17 cellular contexts compared by ENCODE assay signal in genomic region chrX:24100713-24101112, GRCh38. TPM values are rescaled to one million over a fixed set of nuclear protein-coding genes. Genes with fewer than 3 reads are reported as not detected.
DNase-seq lines count a peak whose midpoint lies in the region; ATAC-seq lines count a peak whose summit lies in the region.
"Had no signal": no experiment of that assay in that cellular context is flagged by ENCODE, and none has a peak within 500 bp of the region (broad histone marks: within the 10 kb centered on the region; RNA-seq: fewer than 3 reads in every experiment).

No MANE protein-coding gene starts in this region.

- H3K9me3 Mint-ChIP-seq in activated CD4-positive, alpha-beta T cell treated with anti-CD3 and anti-CD28 coated beads, Interleukin-2, amount 10 ng/mL, durations not matched to agents 24 days and 14 days = no peaks in the 10 kb centered on the region
- H3K9me3 Mint-ChIP-seq: CD4-positive, alpha-beta T cell; natural killer cell had no signal

- H3K27me3 Mint-ChIP-seq in activated CD4-positive, alpha-beta T cell treated with anti-CD3 and anti-CD28 coated beads, Interleukin-2, amount 10 ng/mL, durations not matched to agents 24 days and 14 days = no peaks in the 10 kb centered on the region
- H3K27me3 Mint-ChIP-seq: activated naive CD8-positive, alpha-beta T cell; CD4-positive, alpha-beta T cell had no signal

- no peak overlapping the region for H3K4me3 ChIP-seq in skeletal muscle cell (ENCODE audit: low read depth, low read length)
- no peak overlapping the region for H3K4me3 ChIP-seq in MG63
- H3K4me3 ChIP-seq: A549, esophagus muscularis mucosa, transverse colon had no signal

- no peak overlapping the region for H3K27ac Mint-ChIP-seq in activated CD4-positive, alpha-beta T cell treated with anti-CD3 and anti-CD28 coated beads, Interleukin-2, amount 10 ng/mL, durations not matched to agents 24 days and 14 days
- H3K27ac Mint-ChIP-seq: activated naive CD8-positive, alpha-beta T cell; CD4-positive, alpha-beta T cell; natural killer cell had no signal

- no peaks in the 10 kb centered on the region for H3K9me3 ChIP-seq in MG63
- H3K9me3 ChIP-seq: A549, esophagus muscularis mucosa, transverse colon had no signal

- intact Hi-C loops in activated CD4-positive, alpha-beta T cell treated with anti-CD3 and anti-CD28 coated beads, Interleukin-2, amount 10 ng/mL, durations not matched to agents 24 days and 14 days (cut with micrococcal nuclease) = no loop called here

- DNase-seq in activated CD4-positive, alpha-beta T cell treated with anti-CD3 and anti-CD28 coated beads, Interleukin-2, amount 10 ng/mL, durations not matched to agents 24 days and 14 days = peak; percentile 52
- DNase-seq in activated CD4-positive, alpha-beta T cell treated with anti-CD3 and anti-CD28 coated beads for 48 hours = no peak
- peak; percentile 2 for DNase-seq in SK-MEL-5 (ENCODE audit: low read depth, low spot score)
- DNase-seq in dermis blood vessel endothelial cell = peak; percentile 4
- DNase-seq in skeletal muscle cell (ENCODE audit: low read depth) = peak; percentile 47
- DNase-seq in MG63 = no peak
- DNase-seq: CD4-positive, alpha-beta T cell; natural killer cell; NCI-H1092; SHP77 treated with DMSO at 0.1 percent for 48 hours; stimulated activated CD4-positive, alpha-beta T cell treated with anti-CD3 and anti-CD28 coated beads, Interleukin-2, amount 100 ng/mL, for 48 hours; transverse colon had no signal

- no peak overlapping the region for H3K4me3 Mint-ChIP-seq in activated CD4-positive, alpha-beta T cell treated with anti-CD3 and anti-CD28 coated beads, Interleukin-2, amount 10 ng/mL, durations not matched to agents 24 days and 14 days
- H3K4me3 Mint-ChIP-seq: activated naive CD8-positive, alpha-beta T cell; CD4-positive, alpha-beta T cell; natural killer cell had no signal

- no peaks in the 10 kb centered on the region for H3K36me3 ChIP-seq in MG63
- H3K36me3 ChIP-seq: esophagus muscularis mucosa, transverse colon had no signal

- in situ Hi-C loops in SK-MEL-5 (cut with HindIII; ENCODE audit: low pct_unique_long_range_greater_than_20kb, low sequenced_read_pairs) = no loop called here

- no peak for ATAC-seq in HG02870 (IDR thresholded peaks at IDR 0.05; ENCODE audit: unreplicated experiment)
- ATAC-seq in HG02588 (IDR thresholded peaks at IDR 0.05; ENCODE audit: unreplicated experiment) = no peak

- H3K4me1 Mint-ChIP-seq in activated CD4-positive, alpha-beta T cell treated with anti-CD3 and anti-CD28 coated beads, Interleukin-2, amount 10 ng/mL, durations not matched to agents 24 days and 14 days = peaks cover 10% of the 10 kb centered on the region
- H3K4me1 Mint-ChIP-seq: natural killer cell had no signal

- no peaks in the 10 kb centered on the region for H3K27me3 ChIP-seq in MG63
- H3K27me3 ChIP-seq: esophagus muscularis mucosa, transverse colon had no signal

- peaks cover 3% of the 10 kb centered on the region for H3K36me3 Mint-ChIP-seq in activated CD4-positive, alpha-beta T cell treated with anti-CD3 and anti-CD28 coated beads, Interleukin-2, amount 10 ng/mL, durations not matched to agents 24 days and 14 days (ENCODE audit: low read depth)
- H3K36me3 Mint-ChIP-seq: activated naive CD8-positive, alpha-beta T cell; natural killer cell had no signal

RNA-seq across cellular contexts. Expression of gene EIF2S3, which starts 46.0 kb away (rescaled TPM):
- total RNA-seq in activated CD4-positive, alpha-beta T cell treated with anti-CD3 and anti-CD28 coated beads, Interleukin-2, amount 10 ng/mL, durations not matched to agents 24 days and 14 days = 207 and 214 TPM in 2 replicates
- total RNA-seq in SK-MEL-5 (2014; rRNA removed; shearing (Covaris generic)) = 400 and 410 TPM in 2 replicates
- 212 and 270 TPM in 2 replicates for polyA plus RNA-seq in SK-MEL-5 (2015; cell fraction: cytosol; rRNA removed)
- 447 and 451 TPM in 2 replicates for polyA plus RNA-seq in SK-MEL-5 (2015; cell fraction: nucleus; rRNA removed)
- total RNA-seq in dermis blood vessel endothelial cell = 222 and 303 TPM in 2 replicates
- 239 and 291 TPM in 2 replicates for total RNA-seq in MG63 (2014; rRNA removed; shearing (Covaris generic); ENCODE audit: low replicate concordance)

RNA-seq across cellular contexts. Expression of gene ZFX, which starts 48.8 kb away (rescaled TPM):
- 38.8 and 49.9 TPM in 2 replicates for total RNA-seq in activated CD4-positive, alpha-beta T cell treated with anti-CD3 and anti-CD28 coated beads, Interleukin-2, amount 10 ng/mL, durations not matched to agents 24 days and 14 days
- total RNA-seq in SK-MEL-5 (2014; rRNA removed; shearing (Covaris generic)) = 21.8 and 24.8 TPM in 2 replicates
- 11.4 and 16.6 TPM in 2 replicates for polyA plus RNA-seq in SK-MEL-5 (2015; cell fraction: cytosol; rRNA removed)
- polyA plus RNA-seq in SK-MEL-5 (2015; cell fraction: nucleus; rRNA removed) = 16.8 and 22.5 TPM in 2 replicates
- 56.0 and 91.2 TPM in 2 replicates for total RNA-seq in dermis blood vessel endothelial cell
- total RNA-seq in MG63 (2014; rRNA removed; shearing (Covaris generic); ENCODE audit: low replicate concordance) = 5.9 and 9.5 TPM in 2 replicates

Comparison
In these comparisons a context has a peak if more than half of its experiments do, and no peak if none do; other contexts are left out.
1. DNase-seq: peak in activated CD4-positive, alpha-beta T cell treated with anti-CD3 and anti-CD28 coated beads, Interleukin-2, amount 10 ng/mL, durations not matched to agents 24 days and 14 days (single experiment), SK-MEL-5 (single experiment), dermis blood vessel endothelial cell (single experiment) and skeletal muscle cell (single experiment); none in activated CD4-positive, alpha-beta T cell treated with anti-CD3 and anti-CD28 coated beads for 48 hours (single experiment) and MG63 (single experiment).